In genomic region chr7:29564455-29565185, GRCh38 we compare ENCODE assay signal across 1 cellular context.
TF ChIP-seq lines count a peak whose summit lies in the region.

No MANE protein-coding gene starts in this region.

TF ChIP-seq in HepG2, 621 proteins besides CTCF, POLR2A, EP300 and RAD21 (continued from another document and continues in another):
- no peak for TF ChIP-seq DZIP1 (CRISPR knock-in tag; IDR thresholded peaks at IDR 0.05)
- TF ChIP-seq SYNCRIP (IDR thresholded peaks at IDR 0.05; ENCODE audit: insufficient read depth, low read depth, low read length): no peak
- no peak for TF ChIP-seq NR2F6 (IDR thresholded peaks at IDR 0.05)
- no peak for TF ChIP-seq NR2F6 (CRISPR knock-in tag; IDR thresholded peaks at IDR 0.05)
- TF ChIP-seq ZSCAN21 (CRISPR knock-in tag; IDR thresholded peaks at IDR 0.05; ENCODE audit: borderline replicate concordance): no peak
- no peak for TF ChIP-seq FOXP1 (IDR thresholded peaks at IDR 0.05)
- no peak for TF ChIP-seq FOXP1 (CRISPR knock-in tag; IDR thresholded peaks at IDR 0.05)
- TF ChIP-seq HINFP (CRISPR knock-in tag; IDR thresholded peaks at IDR 0.05; ENCODE audit: low read depth): 0 out of 2 replicates have a peak, but pooled peaks have one; percentile 36
- no peak for TF ChIP-seq NFE2 (CRISPR knock-in tag; IDR thresholded peaks at IDR 0.05)
- no peak for TF ChIP-seq ZBTB20 (CRISPR knock-in tag; IDR thresholded peaks at IDR 0.05; ENCODE audit: borderline replicate concordance, low read depth)
- peak; percentile 68; the same call in 1 of the 2 replicates for TF ChIP-seq KMT2B (CRISPR knock-in tag; IDR thresholded peaks at IDR 0.05)
- TF ChIP-seq MAFG (CRISPR knock-in tag; IDR thresholded peaks at IDR 0.05): no peak
- no peak for TF ChIP-seq ZNF713 (CRISPR knock-in tag; IDR thresholded peaks at IDR 0.05)
- TF ChIP-seq ZNF549 (CRISPR knock-in tag; IDR thresholded peaks at IDR 0.05): no peak
- TF ChIP-seq SNRNP70 (IDR thresholded peaks at IDR 0.05; ENCODE audit: low read depth, low read length): no peak
- no peak for TF ChIP-seq HDAC2 (CRISPR knock-in tag; IDR thresholded peaks at IDR 0.05)
- no peak for TF ChIP-seq CENPBD1 (CRISPR knock-in tag; IDR thresholded peaks at IDR 0.05; ENCODE audit: borderline replicate concordance, low read depth)
- TF ChIP-seq TCF7L2 (IDR thresholded peaks at IDR 0.05; ENCODE audit: low read depth, low read length): no peak
- no peak for TF ChIP-seq ZNF337 (CRISPR knock-in tag; IDR thresholded peaks at IDR 0.05; ENCODE audit: borderline replicate concordance, low read depth)
- 0 out of 2 replicates have a peak, but pooled peaks have one; percentile 9 for TF ChIP-seq SAFB2 (CRISPR knock-in tag; IDR thresholded peaks at IDR 0.05; ENCODE audit: borderline replicate concordance, low read depth)
- peak; percentile 69; the same call in 1 of the 2 replicates for TF ChIP-seq ZNF333 (CRISPR knock-in tag; IDR thresholded peaks at IDR 0.05; ENCODE audit: borderline replicate concordance)
- no peak for TF ChIP-seq ZNF460 (CRISPR knock-in tag; IDR thresholded peaks at IDR 0.05; ENCODE audit: borderline replicate concordance)
- TF ChIP-seq ZNF629 (CRISPR knock-in tag; conservative IDR thresholded peaks at IDR 0.05): no peak
- TF ChIP-seq RARG (CRISPR knock-in tag; IDR thresholded peaks at IDR 0.05; ENCODE audit: low read depth): no peak
- TF ChIP-seq ZNF3 (CRISPR knock-in tag; IDR thresholded peaks at IDR 0.05): no peak
- TF ChIP-seq HMG20A (CRISPR knock-in tag; IDR thresholded peaks at IDR 0.05; ENCODE audit: borderline replicate concordance): no peak
- no peak for TF ChIP-seq FOXA1 (IDR thresholded peaks at IDR 0.05)
- no peak for TF ChIP-seq FOXA1 (CRISPR knock-in tag; IDR thresholded peaks at IDR 0.05)
- TF ChIP-seq CREBL2 (CRISPR knock-in tag; IDR thresholded peaks at IDR 0.05; ENCODE audit: borderline replicate concordance): no peak
- 0 out of 2 replicates have a peak, but pooled peaks have one; percentile 19 for TF ChIP-seq ZNF768 (CRISPR knock-in tag; IDR thresholded peaks at IDR 0.05)
- no peak for TF ChIP-seq SOX13 (IDR thresholded peaks at IDR 0.05)
- TF ChIP-seq SOX13 (CRISPR knock-in tag; conservative IDR thresholded peaks at IDR 0.05 in 1 of 2, IDR thresholded peaks at IDR 0.05 in 1 of 2): no peak
- TF ChIP-seq SIN3A (IDR thresholded peaks at IDR 0.05; ENCODE audit: borderline replicate concordance, low read depth, low read length): no peak
- no peak for TF ChIP-seq ZNF737 (CRISPR knock-in tag; IDR thresholded peaks at IDR 0.05; ENCODE audit: borderline replicate concordance)
- peak; percentile 72 for TF ChIP-seq GABPB1 (CRISPR knock-in tag; IDR thresholded peaks at IDR 0.05)
- TF ChIP-seq ZNF343 (CRISPR knock-in tag; IDR thresholded peaks at IDR 0.05): no peak
- no peak for TF ChIP-seq RBAK (CRISPR knock-in tag; IDR thresholded peaks at IDR 0.05)
- peak; percentile 63; the same call in 1 of the 2 replicates for TF ChIP-seq ZBTB10 (CRISPR knock-in tag; IDR thresholded peaks at IDR 0.05; ENCODE audit: borderline replicate concordance)
- TF ChIP-seq TFDP1 (CRISPR knock-in tag; IDR thresholded peaks at IDR 0.05; ENCODE audit: borderline replicate concordance): peak; percentile 31; the same call in 1 of the 2 replicates
- TF ChIP-seq ZNF704 (CRISPR knock-in tag; IDR thresholded peaks at IDR 0.05; ENCODE audit: borderline replicate concordance): no peak
- peak; percentile 40 for TF ChIP-seq HNRNPLL (IDR thresholded peaks at IDR 0.05; ENCODE audit: low read depth, low read length, poor library complexity, severe bottlenecking)
- TF ChIP-seq TGIF2 (CRISPR knock-in tag; IDR thresholded peaks at IDR 0.05): peak; percentile 24; the same call in 1 of the 2 replicates
- TF ChIP-seq ZNF580 (CRISPR knock-in tag; IDR thresholded peaks at IDR 0.05; ENCODE audit: borderline replicate concordance, low read depth): no peak
- no peak for TF ChIP-seq MYNN (CRISPR knock-in tag; IDR thresholded peaks at IDR 0.05; ENCODE audit: low read depth)
- TF ChIP-seq TMF1 (CRISPR knock-in tag; IDR thresholded peaks at IDR 0.05; ENCODE audit: low read depth): no peak
- TF ChIP-seq ZNF674 (CRISPR knock-in tag; IDR thresholded peaks at IDR 0.05; ENCODE audit: low read depth): no peak
- TF ChIP-seq CC2D1A (CRISPR knock-in tag; IDR thresholded peaks at IDR 0.05): no peak
- no peak for TF ChIP-seq ZNF207 (IDR thresholded peaks at IDR 0.05; ENCODE audit: borderline replicate concordance)
- TF ChIP-seq ZNF563 (CRISPR knock-in tag; IDR thresholded peaks at IDR 0.05): no peak
- TF ChIP-seq YY1 (IDR thresholded peaks at IDR 0.05; ENCODE audit: insufficient read depth, insufficient replicate concordance, low read depth, low read length): no peak
- TF ChIP-seq GABPA (IDR thresholded peaks at IDR 0.05; ENCODE audit: low read depth, low read length): no peak
- TF ChIP-seq GABPA (CRISPR knock-in tag; IDR thresholded peaks at IDR 0.05; ENCODE audit: low read depth): peak; percentile 37; the same call in 1 of the 2 replicates
- TF ChIP-seq ARID2 (CRISPR knock-in tag; IDR thresholded peaks at IDR 0.05; ENCODE audit: borderline replicate concordance): peak; percentile 70; the same call in 1 of the 2 replicates
- peak; percentile 1; the same call in 1 of the 2 replicates for TF ChIP-seq PHF8 (CRISPR knock-in tag; IDR thresholded peaks at IDR 0.05)
- TF ChIP-seq HNRNPUL1 (IDR thresholded peaks at IDR 0.05; ENCODE audit: low read depth, low read length): no peak
- no peak for TF ChIP-seq ZNF883 (CRISPR knock-in tag; IDR thresholded peaks at IDR 0.05; ENCODE audit: not compliant biosample characterization)
- TF ChIP-seq RBFOX2 (IDR thresholded peaks at IDR 0.05; ENCODE audit: low read depth, low read length): peak; percentile 45; the same call in 1 of the 2 replicates
- no peak; the same call in 1 of the 2 replicates for TF ChIP-seq ZNF138 (CRISPR knock-in tag; IDR thresholded peaks at IDR 0.05; ENCODE audit: low read depth)
- peak; percentile 50; the same call in 1 of the 2 replicates for TF ChIP-seq ZNF800 (CRISPR knock-in tag; IDR thresholded peaks at IDR 0.05)
